34 cellular contexts compared by ENCODE assay signal in the genomic region with DNA sequence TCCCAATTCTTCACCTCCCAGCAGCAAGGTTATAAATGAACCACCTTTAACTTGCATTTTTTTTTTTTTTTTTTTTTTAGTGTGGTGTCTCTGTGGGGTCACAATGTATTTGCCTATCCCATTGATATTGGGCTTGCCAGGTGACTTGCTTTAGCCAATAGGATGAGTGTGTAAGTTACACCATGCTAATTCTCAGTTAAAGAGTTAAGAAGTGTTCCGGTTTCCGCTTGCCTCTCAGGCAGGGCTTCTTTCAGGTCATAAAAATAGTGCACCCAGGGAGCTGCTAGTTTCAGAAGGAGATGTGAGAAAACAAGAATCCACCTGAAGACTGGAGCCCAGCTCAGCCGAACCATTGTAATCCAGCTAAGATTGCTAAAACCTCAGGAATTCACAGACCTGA.
"Had no signal": no experiment of that assay in that cellular context is flagged by ENCODE, and none has a peak within 500 bp of the region (broad histone marks: within the 10 kb centered on the region; RNA-seq: fewer than 3 reads in every experiment).

No MANE protein-coding gene starts in this region.

- H3K36me3 Mint-ChIP-seq: activated CD4-positive, alpha-beta memory T cell treated with anti-CD3 and anti-CD28 coated beads for 36 hours; activated CD8-positive, alpha-beta memory T cell treated with anti-CD3 and anti-CD28 coated beads, Interleukin-2, amount 10 ng/mL, durations not matched to agents 7 days and 5 days; activated naive CD4-positive, alpha-beta T cell treated with anti-CD3 and anti-CD28 coated beads, Interleukin-2, amount 50 U/mL, for 24 hours; activated naive CD8-positive, alpha-beta T cell treated with anti-CD3 and anti-CD28 coated beads for 36 hours; brain had no signal

- H3K4me1 Mint-ChIP-seq: activated CD4-positive, alpha-beta T cell treated with anti-CD3 and anti-CD28 coated beads for 36 hours; activated CD4-positive, alpha-beta T cell treated with anti-CD3 and anti-CD28 coated beads, Interleukin-2, amount 10 ng/mL, durations not matched to agents 24 days and 14 days; activated CD8-positive, alpha-beta memory T cell treated with anti-CD3 and anti-CD28 coated beads, Interleukin-2, amount 10 ng/mL, durations not matched to agents 7 days and 5 days; activated naive CD4-positive, alpha-beta T cell treated with anti-CD3 and anti-CD28 coated beads, Interleukin-2, amount 50 U/mL, for 24 hours; activated naive CD8-positive, alpha-beta T cell treated with anti-CD3 and anti-CD28 coated beads for 36 hours; activated naive CD8-positive, alpha-beta T cell treated with anti-CD3 and anti-CD28 coated beads, Interleukin-2, amount 50 U/mL, for 24 hours; brain had no signal

- H3K27ac ChIP-seq: ascending aorta, breast epithelium, cardiac muscle cell, colonic mucosa, epithelial cell of prostate, esophagus squamous epithelium, gastroesophageal sphincter, heart right ventricle, hepatocyte, WERI-Rb-1 had no signal

- H3K4me3 ChIP-seq: ascending aorta, breast epithelium, cardiac muscle cell, colonic mucosa, esophagus squamous epithelium, gastroesophageal sphincter, heart right ventricle, hepatocyte had no signal

- H3K27ac Mint-ChIP-seq: activated CD4-positive, alpha-beta memory T cell treated with anti-CD3 and anti-CD28 coated beads for 36 hours; activated CD4-positive, alpha-beta T cell treated with anti-CD3 and anti-CD28 coated beads for 36 hours; activated CD4-positive, alpha-beta T cell treated with anti-CD3 and anti-CD28 coated beads, Interleukin-2, amount 10 ng/mL, durations not matched to agents 24 days and 14 days; activated CD8-positive, alpha-beta memory T cell treated with anti-CD3 and anti-CD28 coated beads, Interleukin-2, amount 10 ng/mL, durations not matched to agents 7 days and 5 days; activated CD8-positive, alpha-beta T cell treated with anti-CD3 and anti-CD28 coated beads, Interleukin-2, amount 10 ng/mL, durations not matched to agents 7 days and 5 days; activated naive CD4-positive, alpha-beta T cell treated with anti-CD3 and anti-CD28 coated beads for 36 hours; activated naive CD4-positive, alpha-beta T cell treated with anti-CD3 and anti-CD28 coated beads, Interleukin-2, amount 50 U/mL, for 24 hours; activated naive CD8-positive, alpha-beta T cell treated with anti-CD3 and anti-CD28 coated beads for 36 hours; activated naive CD8-positive, alpha-beta T cell treated with anti-CD3 and anti-CD28 coated beads, Interleukin-2, amount 50 U/mL, for 24 hours; activated T-helper 1 cell treated with anti-CD3 and anti-CD28 coated beads, Interleukin-12 subunit alpha, Interleukin-12 subunit beta, Interleukin-2, Interleukin-4 antibody, amounts not matched to agents 30 ng/mL and 10 ng/mL and 1 ng/mL, durations not matched to agents 14 hours and 24 hours and 36 hours; activated T-helper 2 cell treated with anti-CD3 and anti-CD28 coated beads, Interferon-gamma antibody, Interleukin-2, Interleukin-4, amounts not matched to agents 10 μg/mL and 5 μg/mL and 100 μg/mL, durations not matched to agents 14 hours and 24 hours and 36 hours; brain; T-helper 2 cell treated with Interferon-gamma antibody and Interleukin-4, amounts not matched to agents 5 μg/mL and 100 μg/mL, for 36 hours had no signal

- H3K4me1 ChIP-seq: ascending aorta, breast epithelium, colonic mucosa, esophagus squamous epithelium, gastroesophageal sphincter, heart right ventricle had no signal

- DNase-seq: activated CD4-positive, alpha-beta memory T cell treated with anti-CD3 and anti-CD28 coated beads for 36 hours; activated CD4-positive, alpha-beta T cell treated with anti-CD3 and anti-CD28 coated beads for 36 hours; activated CD4-positive, alpha-beta T cell treated with anti-CD3 and anti-CD28 coated beads, Interleukin-2, amount 10 ng/mL, durations not matched to agents 24 days and 14 days; activated CD4-positive, CD25-positive, alpha-beta regulatory T cell; activated CD4-positive, CD25-positive, alpha-beta regulatory T cell treated with anti-CD3 and anti-CD28 coated beads, Interleukin-2, amount 50 U/mL, for 72 hours; activated CD8-positive, alpha-beta memory T cell treated with anti-CD3 and anti-CD28 coated beads, Interleukin-2, amount 10 ng/mL, durations not matched to agents 7 days and 5 days; activated CD8-positive, alpha-beta memory T cell treated with anti-CD3 and anti-CD28 coated beads, Interleukin-2, amount 50 U/mL, for 4 hours; activated CD8-positive, alpha-beta T cell treated with anti-CD3 and anti-CD28 coated beads, Interleukin-2, amount 10 ng/mL, durations not matched to agents 7 days and 5 days; activated effector memory CD4-positive, alpha-beta T cell treated with anti-CD3 and anti-CD28 coated beads, Interleukin-2, amount 50 U/mL, for 16 hours; activated naive CD4-positive, alpha-beta T cell treated with anti-CD3 and anti-CD28 coated beads for 36 hours; activated naive CD8-positive, alpha-beta T cell treated with anti-CD3 and anti-CD28 coated beads for 36 hours; activated naive CD8-positive, alpha-beta T cell treated with anti-CD3 and anti-CD28 coated beads, Interleukin-2, amount 50 U/mL, for 24 hours; activated T-cell treated with anti-CD3 and anti-CD28 coated beads, Interleukin-2, amount 50 U/mL, for 1 hour; activated T-cell treated with anti-CD3 and anti-CD28 coated beads, Interleukin-2, amount 50 U/mL, for 48 hours; central memory CD4-positive, alpha-beta T cell; cerebellar nuclear complex; colonic mucosa; effector CD8-positive, alpha-beta T cell; esophagus squamous epithelium; foreskin melanocyte; heart right ventricle; T1000; WERI-Rb-1 had no signal

- H3K4me3 Mint-ChIP-seq: activated CD4-positive, alpha-beta memory T cell treated with anti-CD3 and anti-CD28 coated beads for 36 hours; activated CD4-positive, alpha-beta T cell treated with anti-CD3 and anti-CD28 coated beads for 36 hours; activated CD4-positive, alpha-beta T cell treated with anti-CD3 and anti-CD28 coated beads, Interleukin-2, amount 10 ng/mL, durations not matched to agents 24 days and 14 days; activated CD8-positive, alpha-beta memory T cell treated with anti-CD3 and anti-CD28 coated beads, Interleukin-2, amount 10 ng/mL, durations not matched to agents 7 days and 5 days; activated CD8-positive, alpha-beta T cell treated with anti-CD3 and anti-CD28 coated beads, Interleukin-2, amount 10 ng/mL, durations not matched to agents 7 days and 5 days; activated naive CD4-positive, alpha-beta T cell treated with anti-CD3 and anti-CD28 coated beads for 36 hours; activated naive CD4-positive, alpha-beta T cell treated with anti-CD3 and anti-CD28 coated beads, Interleukin-2, amount 50 U/mL, for 24 hours; activated naive CD8-positive, alpha-beta T cell treated with anti-CD3 and anti-CD28 coated beads for 36 hours; activated naive CD8-positive, alpha-beta T cell treated with anti-CD3 and anti-CD28 coated beads, Interleukin-2, amount 50 U/mL, for 24 hours; activated T-helper 1 cell treated with anti-CD3 and anti-CD28 coated beads, Interleukin-12 subunit alpha, Interleukin-12 subunit beta, Interleukin-2, Interleukin-4 antibody, amounts not matched to agents 30 ng/mL and 10 ng/mL and 1 ng/mL, durations not matched to agents 14 hours and 24 hours and 36 hours; brain; T-helper 2 cell treated with Interferon-gamma antibody and Interleukin-4, amounts not matched to agents 5 μg/mL and 100 μg/mL, for 36 hours had no signal

- H3K4me2 ChIP-seq: hepatocyte had no signal

- H2AFZ ChIP-seq: hepatocyte had no signal

- H3K27me3 ChIP-seq: ascending aorta, breast epithelium, cardiac muscle cell, colonic mucosa, esophagus squamous epithelium, gastroesophageal sphincter, heart right ventricle, hepatocyte had no signal

- H3K9me3 Mint-ChIP-seq: activated CD4-positive, alpha-beta T cell treated with anti-CD3 and anti-CD28 coated beads, Interleukin-2, amount 10 ng/mL, durations not matched to agents 24 days and 14 days; activated naive CD4-positive, alpha-beta T cell treated with anti-CD3 and anti-CD28 coated beads, Interleukin-2, amount 50 U/mL, for 24 hours; activated T-helper 1 cell treated with anti-CD3 and anti-CD28 coated beads, Interleukin-12 subunit alpha, Interleukin-12 subunit beta, Interleukin-2, Interleukin-4 antibody, amounts not matched to agents 30 ng/mL and 10 ng/mL and 1 ng/mL, durations not matched to agents 14 hours and 24 hours and 36 hours had no signal

- H3K27me3 Mint-ChIP-seq: activated CD4-positive, alpha-beta memory T cell treated with anti-CD3 and anti-CD28 coated beads for 36 hours; activated CD4-positive, alpha-beta T cell treated with anti-CD3 and anti-CD28 coated beads for 36 hours; activated CD4-positive, alpha-beta T cell treated with anti-CD3 and anti-CD28 coated beads, Interleukin-2, amount 10 ng/mL, durations not matched to agents 24 days and 14 days; activated CD8-positive, alpha-beta memory T cell treated with anti-CD3 and anti-CD28 coated beads, Interleukin-2, amount 10 ng/mL, durations not matched to agents 7 days and 5 days; activated naive CD4-positive, alpha-beta T cell treated with anti-CD3 and anti-CD28 coated beads, Interleukin-2, amount 50 U/mL, for 24 hours; activated naive CD8-positive, alpha-beta T cell treated with anti-CD3 and anti-CD28 coated beads for 36 hours; activated naive CD8-positive, alpha-beta T cell treated with anti-CD3 and anti-CD28 coated beads, Interleukin-2, amount 50 U/mL, for 24 hours had no signal

- H3K9me3 ChIP-seq: ascending aorta, colonic mucosa, esophagus squamous epithelium had no signal

- ATAC-seq: activated CD4-positive, alpha-beta T cell treated with anti-CD3 and anti-CD28 coated beads for 36 hours; activated CD8-positive, alpha-beta memory T cell treated with anti-CD3 and anti-CD28 coated beads, Interleukin-2, amount 10 ng/mL, durations not matched to agents 7 days and 5 days; activated CD8-positive, alpha-beta T cell treated with anti-CD3 and anti-CD28 coated beads, Interleukin-2, amount 10 ng/mL, durations not matched to agents 7 days and 5 days; activated naive CD8-positive, alpha-beta T cell treated with anti-CD3 and anti-CD28 coated beads, Interleukin-2, amount 50 U/mL, for 24 hours; gastroesophageal sphincter; heart right ventricle had no signal

- H3K36me3 ChIP-seq: ascending aorta, breast epithelium, cardiac muscle cell, colonic mucosa, esophagus squamous epithelium, gastroesophageal sphincter, heart right ventricle, WERI-Rb-1 had no signal

- H3K79me2 ChIP-seq: hepatocyte had no signal
